In the genomic region with DNA sequence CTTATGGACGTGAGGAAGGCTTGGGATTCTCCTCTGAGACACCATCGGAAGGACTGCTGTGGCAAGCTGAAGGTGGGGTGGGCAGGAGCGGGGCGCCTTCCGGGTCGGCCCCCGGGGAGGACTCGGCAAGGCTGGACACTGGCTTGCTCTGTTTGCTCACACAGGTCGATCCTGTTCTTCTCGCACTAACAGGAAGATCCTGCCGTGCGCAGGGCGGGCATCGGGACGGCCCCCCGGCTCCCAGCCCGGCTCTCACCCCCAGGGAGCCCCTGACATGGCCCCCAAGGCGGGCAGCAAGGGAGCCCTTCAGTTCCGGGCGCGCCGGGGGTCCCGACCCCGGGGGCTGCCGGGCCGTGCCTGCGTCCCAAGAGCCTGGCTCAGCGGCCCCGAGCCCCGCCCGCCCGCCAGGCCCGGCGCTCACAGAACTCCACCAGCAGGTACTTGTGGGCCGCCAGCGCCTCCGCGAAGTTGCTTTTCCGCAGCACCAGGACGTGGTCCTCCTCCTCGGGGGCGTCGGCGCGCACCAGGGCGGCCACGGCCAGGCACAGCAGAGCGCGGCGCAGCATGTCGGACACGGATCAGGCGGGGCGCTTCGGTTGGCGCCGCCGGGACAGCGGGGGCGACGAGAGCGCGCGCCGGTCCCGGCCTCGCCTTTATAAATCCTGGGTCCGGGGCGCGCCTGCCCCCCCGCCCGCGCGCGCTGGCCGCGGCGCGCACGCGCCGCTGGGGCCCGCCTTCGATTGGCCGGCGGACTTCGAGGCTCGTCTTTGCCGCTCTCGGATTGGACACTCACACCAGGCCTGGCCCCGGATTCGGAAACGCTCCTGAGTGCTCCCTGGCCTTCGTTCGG, we compare ENCODE assay signal across 8 cellular contexts. TPM values are rescaled to one million over a fixed set of nuclear protein-coding genes. Genes with fewer than 3 reads are reported as not detected.
DNase-seq lines count a peak whose midpoint lies in the region; FAIRE-seq and TF ChIP-seq lines count a peak whose summit lies in the region.

Gene P4HB, minus strand, starts transcription at position 630 of the 850 bp plus-strand sequence. Its CDS starts 64 bp downstream, at position 566.

- H3K36me3 ChIP-seq in HUES6 (ENCODE audit: control insufficient read depth, insufficient read depth, low read length) = peaks cover 56% of the 10 kb centered on the region
- peaks cover 38% of the 10 kb centered on the region for H3K36me3 ChIP-seq in iPS-15b (ENCODE audit: control insufficient read depth, insufficient read depth, low read length)
- peaks cover 6% of the 10 kb centered on the region for H3K36me3 ChIP-seq in smooth muscle cell (ENCODE audit: low read depth)

- no peaks in the 10 kb centered on the region for H3K27me3 ChIP-seq in HUES6 (ENCODE audit: control insufficient read depth, insufficient read depth, low read length)
- H3K27me3 ChIP-seq in iPS-15b (ENCODE audit: control insufficient read depth, insufficient read depth, low read length) = no peaks in the 10 kb centered on the region
- no peaks in the 10 kb centered on the region for H3K27me3 ChIP-seq in smooth muscle cell (ENCODE audit: low read depth)

- H3K9me3 ChIP-seq in HUES6 (ENCODE audit: control insufficient read depth, insufficient read depth, low read depth, low read length) (no peaks in the 10 kb centered on the region), iPS-15b (ENCODE audit: control insufficient read depth, insufficient read depth, low read length) (no peaks in the 10 kb centered on the region), smooth muscle cell (replicated peaks; ENCODE audit: low read depth) (no peaks in the 10 kb centered on the region)

- no peak for FAIRE-seq in RCC 7860 (lab: Jason Lieb, UNC)

- H3K36me3 Mint-ChIP-seq in activated naive CD4-positive, alpha-beta T cell treated with anti-CD3 and anti-CD28 coated beads for 36 hours (ENCODE audit: low read depth) = peaks cover 38% of the 10 kb centered on the region

- peak; percentile 30 for DNase-seq in activated naive CD4-positive, alpha-beta T cell treated with anti-CD3 and anti-CD28 coated beads for 36 hours
- no peak for DNase-seq in activated naive CD4-positive, alpha-beta T cell treated with anti-CD3 and anti-CD28 coated beads, Interleukin-2, amount 50 U/mL, for 16 hours
- DNase-seq in smooth muscle cell (lab: John Stamatoyannopoulos, UW; ENCODE audit: unreplicated experiment) (peak; percentile 99), RCC 7860 (ENCODE audit: low spot score) (no peak), NCI-H1694 (lab: John Stamatoyannopoulos, UW) (no peak)

- peaks cover 15% of the 10 kb centered on the region for H3F3A ChIP-seq in smooth muscle cell (ENCODE audit: low read depth)

- H3K4me1 ChIP-seq in HUES6 (ENCODE audit: control insufficient read depth, insufficient read depth, low read length) (peaks cover 9% of the 10 kb centered on the region), iPS-15b (ENCODE audit: control insufficient read depth, insufficient read depth, low read length) (peaks cover 5% of the 10 kb centered on the region), smooth muscle cell (ENCODE audit: low read depth) (peaks cover 25% of the 10 kb centered on the region)

- H3K4me3 Mint-ChIP-seq in activated naive CD4-positive, alpha-beta T cell treated with anti-CD3 and anti-CD28 coated beads for 36 hours = peak within 1 kb of the TSS; percentile 93

- peak within 1 kb of the TSS; percentile 88 for H3K27ac Mint-ChIP-seq in activated naive CD4-positive, alpha-beta T cell treated with anti-CD3 and anti-CD28 coated beads for 36 hours

- H3K4me3 ChIP-seq in HUES6 (ENCODE audit: low read depth, low read length) = peak within 1 kb of the TSS; percentile 95
- peak within 1 kb of the TSS; percentile 88 for H3K4me3 ChIP-seq in iPS-15b (ENCODE audit: low read depth, low read length)
- peak within 1 kb of the TSS; percentile 100 for H3K4me3 ChIP-seq in smooth muscle cell

- H3K9ac ChIP-seq in HUES6 (ENCODE audit: low read length) (peak within 1 kb of the TSS; percentile 92), iPS-15b (ENCODE audit: low read depth, low read length) (peak within 1 kb of the TSS; percentile 97), smooth muscle cell (ENCODE audit: low read depth) (peak within 1 kb of the TSS; percentile 94)

- peak within 1 kb of the TSS; percentile 98 for H3K4me2 ChIP-seq in smooth muscle cell

- WGBS in adipose tissue, 3 donors = 0 to 1% (median 0%) methylated on average over 50 to 95 of the region's 95 CpGs
- WGBS in smooth muscle cell (ENCODE audit: low lambda C conversion rate) = 2% methylated on average over 59 of the region's 95 CpGs

- peaks cover 49% of the 10 kb centered on the region for H3K4me1 Mint-ChIP-seq in activated naive CD4-positive, alpha-beta T cell treated with anti-CD3 and anti-CD28 coated beads for 36 hours (ENCODE audit: low read depth)

- no peak within 1 kb of the TSS for H2AFZ ChIP-seq in smooth muscle cell (ENCODE audit: low read depth)

- CTCF ChIA-PET in activated naive CD4-positive, alpha-beta T cell treated with anti-CD3 and anti-CD28 coated beads for 36 hours (lab: Charles Lee) = interaction anchor here (0.7 to 1.6 kb wide), 2 partner anchors 10 to 125 kb away, joined by 3 to 4 read pairs; no protein-coding TSS in a partner anchor

- intact Hi-C loops in activated naive CD4-positive, alpha-beta T cell treated with anti-CD3 and anti-CD28 coated beads for 36 hours (cut with micrococcal nuclease) = loop anchor here (1.0 to 2.0 kb wide), 7 partner anchors 11 to 238 kb away; partner anchors contain the start of genes ALYREF, ANAPC11, ARHGDIA and CCDC137

- TF ChIP-seq CTCF in smooth muscle cell (IDR thresholded peaks at IDR 0.05; ENCODE audit: borderline replicate concordance, insufficient read depth, poor library complexity, severe bottlenecking) = no peak

- H3K9me3 Mint-ChIP-seq in activated naive CD4-positive, alpha-beta T cell treated with anti-CD3 and anti-CD28 coated beads for 36 hours = no peaks in the 10 kb centered on the region

- H4K20me1 ChIP-seq in smooth muscle cell (ENCODE audit: low read depth) = peaks cover 74% of the 10 kb centered on the region

- peaks cover 90% of the 10 kb centered on the region for H3K79me2 ChIP-seq in smooth muscle cell (ENCODE audit: low read depth)

- H3K27ac ChIP-seq in HUES6 (ENCODE audit: low read depth, low read length) (peak within 1 kb of the TSS; percentile 93), adipose tissue (ENCODE audit: low read depth, low read length) (peak within 1 kb of the TSS; percentile 29), smooth muscle cell (ENCODE audit: low read depth) (peak within 1 kb of the TSS; percentile 98)

- no peaks in the 10 kb centered on the region for H3K27me3 Mint-ChIP-seq in activated naive CD4-positive, alpha-beta T cell treated with anti-CD3 and anti-CD28 coated beads for 36 hours (ENCODE audit: low read depth)

RNA-seq across cellular contexts. Expression of gene P4HB, which starts in this region (rescaled TPM):
- total RNA-seq in activated naive CD4-positive, alpha-beta T cell treated with anti-CD3 and anti-CD28 coated beads for 36 hours = 100 to 1,000 TPM; 273 to 276 TPM
- polyA plus RNA-seq in adipose tissue (1,000 to 10,000 TPM in 1 of 3 donors, 100 to 1,000 TPM in 2; 377 to 2,064 (median 453) TPM), smooth muscle cell (1,326 and 1,526 TPM in 2 replicates)
- 1,406 and 1,593 TPM in 2 replicates for total RNA-seq in smooth muscle cell

Comparison
In these comparisons a context has a peak if more than half of its experiments do, and no peak if none do; other contexts are left out.
1. DNase-seq: peak in activated naive CD4-positive, alpha-beta T cell treated with anti-CD3 and anti-CD28 coated beads for 36 hours (single experiment) and smooth muscle cell (single experiment); none in activated naive CD4-positive, alpha-beta T cell treated with anti-CD3 and anti-CD28 coated beads, Interleukin-2, amount 50 U/mL, for 16 hours (single experiment), RCC 7860 (single experiment) and NCI-H1694 (single experiment).
2. H3K27ac ChIP-seq: peak in every context shown above with its lines; median percentile 98 in smooth muscle cell; 93 in HUES6; 29 in adipose tissue.
3. Peak in every context shown above with its lines, with median percentiles within 50 percentile points of each other: H3K4me3 ChIP-seq and H3K9ac ChIP-seq.